In the genomic region with DNA sequence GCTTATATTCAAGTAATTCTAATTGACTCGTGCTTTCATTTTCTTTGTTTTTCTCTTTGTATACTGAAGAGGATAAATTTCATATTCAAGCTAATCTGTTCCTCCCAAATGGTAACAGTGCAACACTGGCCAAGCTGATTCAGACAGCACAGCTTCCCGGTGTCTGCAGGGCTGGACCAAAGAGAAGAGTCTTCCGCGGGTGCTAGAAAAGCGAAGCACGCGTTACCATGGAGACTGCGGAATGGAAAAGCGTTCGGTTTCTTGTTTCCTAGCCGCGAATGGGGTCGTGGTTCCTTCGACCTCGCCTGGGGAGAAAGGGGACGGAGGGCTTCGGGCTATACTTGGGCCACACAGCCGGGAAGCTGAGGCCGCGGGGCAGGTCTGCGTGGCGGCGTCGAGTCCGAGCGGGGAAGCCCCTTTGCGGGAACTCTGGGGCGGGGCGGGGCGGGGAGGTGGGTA, we compare ENCODE assay signal across 8 cellular contexts. TPM values are rescaled to one million over a fixed set of nuclear protein-coding genes. Genes with fewer than 3 reads are reported as not detected.
DNase-seq lines count a peak whose midpoint lies in the region; ATAC-seq and TF ChIP-seq lines count a peak whose summit lies in the region.

No MANE protein-coding gene starts in this region.

- no peaks in the 10 kb centered on the region for H3K4me1 ChIP-seq in HAP-1
- H3K4me1 ChIP-seq in SJSA1 (replicated peaks) = 0 out of 2 replicates have a peak, but pooled peaks cover under 1% of the 10 kb centered on the region

- H3K4me3 ChIP-seq in HAP-1 = peak overlapping the region; percentile 33
- H3K4me3 ChIP-seq in SJSA1 = peak overlapping the region; percentile 20

- no peak for TF ChIP-seq CTCF in AG09319 (IDR thresholded peaks at IDR 0.05; ENCODE audit: low read depth, low read length)

- DNase-seq in AG09319 (ENCODE audit: extremely low read depth, low read depth) = peak; percentile 14
- peak; percentile 72 to 76 for DNase-seq in HAP-1 (ENCODE audit: low spot score in 2 of 2)
- DNase-seq in SJSA1 (ENCODE audit: low read depth in 1 of 2, low spot score in 2 of 2) = peak in 1 of 2 experiments; percentile 21
- peak; percentile 49 for DNase-seq in amniotic stem cell (lab: John Stamatoyannopoulos, UW)
- DNase-seq in hepatic stellate cell (ENCODE audit: low spot score) = peak; percentile 70
- DNase-seq in retina = peak; percentile 87

- H3K36me3 ChIP-seq in HAP-1 (replicated peaks) (no peaks in the 10 kb centered on the region), SJSA1 (no peaks in the 10 kb centered on the region)

- H3K9me3 ChIP-seq in HAP-1 (no peaks in the 10 kb centered on the region), SJSA1 (replicated peaks) (0 out of 2 replicates have a peak, but pooled peaks cover 4% of the 10 kb centered on the region)

- ATAC-seq in HG02610 (IDR thresholded peaks at IDR 0.05; ENCODE audit: unreplicated experiment) (no peak), HG03354 (IDR thresholded peaks at IDR 0.05; ENCODE audit: poor library complexity, severe bottlenecking, unreplicated experiment) (no peak)

- in situ Hi-C loops in HAP-1 (cut with MboI; ENCODE audit: low sequenced_read_pairs) = loop anchor here (10.0 kb wide), 2 partner anchors 177 to 327 kb away; no protein-coding TSS in a partner anchor

- no peak overlapping the region for H3K27ac ChIP-seq in SJSA1

- H3K27me3 ChIP-seq in HAP-1 (ENCODE audit: low read depth) (peaks cover 10% of the 10 kb centered on the region; the same call in 1 of the 2 replicates), SJSA1 (replicated peaks) (peaks cover 36% of the 10 kb centered on the region)

RNA-seq across cellular contexts. Expression of a gene that starts 6.2 kb away (rescaled TPM):
- not detected in 2 replicates for total RNA-seq in SJSA1 (2014; rRNA removed; shearing (Covaris generic))

RNA-seq across cellular contexts. Expression of a gene that starts 33.7 kb away (rescaled TPM):
- not detected in 2 replicates for total RNA-seq in SJSA1 (2014; rRNA removed; shearing (Covaris generic))
